9 cellular contexts compared by ENCODE assay signal in the genomic region with DNA sequence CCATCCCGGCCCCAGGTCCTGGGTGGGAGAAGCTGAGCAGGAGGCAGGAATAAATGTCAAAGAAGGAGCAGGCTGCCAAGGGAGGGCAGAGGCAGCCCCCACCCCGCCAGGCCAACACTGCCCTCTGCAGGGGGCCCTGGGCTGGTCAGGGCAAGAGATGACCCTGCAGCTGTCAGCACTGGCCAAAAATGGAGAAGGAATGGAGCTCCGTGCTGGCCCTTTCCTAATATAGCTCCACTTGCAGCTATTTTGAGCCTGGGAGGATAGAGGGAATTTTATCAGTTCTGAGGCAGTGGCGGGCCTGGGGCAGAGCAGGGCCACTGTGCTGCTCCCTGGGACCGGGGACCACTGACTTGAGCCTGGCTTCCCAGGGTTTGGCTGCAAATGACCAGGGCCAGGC. TPM values are rescaled to one million over a fixed set of nuclear protein-coding genes. Genes with fewer than 3 reads are reported as not detected.
DNase-seq lines count a peak whose midpoint lies in the region; ATAC-seq and TF ChIP-seq lines count a peak whose summit lies in the region.
"Had no signal": no experiment of that assay in that cellular context is flagged by ENCODE, and none has a peak within 500 bp of the region (broad histone marks: within the 10 kb centered on the region; RNA-seq: fewer than 3 reads in every experiment).

No MANE protein-coding gene starts in this region.

- H3K27me3 ChIP-seq in OCI-LY3 (ENCODE audit: low read depth, low read length) = peaks cover 6% of the 10 kb centered on the region
- H3K27me3 ChIP-seq in psoas muscle (ENCODE audit: insufficient read depth in 3 of 3, low read length in 2 of 3) = no peaks in the 10 kb centered on the region

- H3K9me3 ChIP-seq in OCI-LY3 (ENCODE audit: insufficient read depth, low read length) (no peaks in the 10 kb centered on the region), psoas muscle (no peaks in the 10 kb centered on the region)

- H3K27ac ChIP-seq in OCI-LY3 (ENCODE audit: low read length) (no peak overlapping the region), psoas muscle (peak overlapping the region; percentile 92)

- 7 to 23% (median 8%) methylated on average over 5 of the region's 5 CpGs for WGBS in psoas muscle, 3 donors

- peak; percentile 74 to 79 (median 78) for ATAC-seq in psoas muscle
- no peak for ATAC-seq in GM21737 (IDR thresholded peaks at IDR 0.05; ENCODE audit: unreplicated experiment)

- no peak overlapping the region for H3K9ac ChIP-seq in OCI-LY3 (ENCODE audit: low read length)

- H3K4me1 ChIP-seq in OCI-LY3 (ENCODE audit: low read length) (0 out of 2 replicates have a peak, but pooled peaks cover 5% of the 10 kb centered on the region), psoas muscle (peaks cover 86% of the 10 kb centered on the region)

- H4K20me1 ChIP-seq in OCI-LY3 (ENCODE audit: insufficient read depth, low read length) = no peaks in the 10 kb centered on the region

- no peaks in the 10 kb centered on the region for H3K79me2 ChIP-seq in OCI-LY3 (ENCODE audit: low read length)

- TF ChIP-seq CTCF in GM10266 (IDR thresholded peaks at IDR 0.05; ENCODE audit: control insufficient read depth, insufficient read depth, low read depth, missing control alignments) = peak; percentile 37
- TF ChIP-seq CTCF in OCI-LY3 (IDR thresholded peaks at IDR 0.05; ENCODE audit: low read depth, low read length) = peak; percentile 35
- TF ChIP-seq CTCF in foreskin fibroblast (IDR thresholded peaks at IDR 0.05; ENCODE audit: low read depth, low read length) = peak; percentile 46
- TF ChIP-seq CTCF in psoas muscle (IDR thresholded peaks at IDR 0.05) = peak; percentile 80

- intact Hi-C loops in psoas muscle (cut with DNase I) = loop anchor here in 1 of 2 donors (2.0 kb wide), 1 partner anchor 42 kb away; no protein-coding TSS in a partner anchor

- H3K4me2 ChIP-seq in OCI-LY3 (ENCODE audit: low read length) = no peak overlapping the region

- H3K4me3 ChIP-seq in OCI-LY3 (ENCODE audit: low read length) = no peak overlapping the region
- H3K4me3 ChIP-seq in foreskin fibroblast (ENCODE audit: low read depth in 1 of 2, low read length in 2 of 2) = no peak overlapping the region
- H3K4me3 ChIP-seq in psoas muscle = no peak overlapping the region

- H3K36me3 ChIP-seq in OCI-LY3 (replicated peaks; ENCODE audit: low read depth, low read length) = no peaks in the 10 kb centered on the region
- H3K36me3 ChIP-seq in psoas muscle (ENCODE audit: insufficient read depth in 1 of 2, low read depth in 1 of 2) = peaks cover 0 to 82% of the 10 kb centered on the region in 2 donors

- DNase-seq in GM10266 (ENCODE audit: extremely low spot score) = no peak
- DNase-seq in foreskin fibroblast = peak in 1 of 2 donors; percentile 28
- peak; percentile 75 to 90 for DNase-seq in psoas muscle
- no peak for DNase-seq in activated CD8-positive, alpha-beta memory T cell treated with anti-CD3 and anti-CD28 coated beads, Interleukin-2, amount 50 U/mL, for 48 hours
- no peak for DNase-seq in GM19240 (ENCODE audit: insufficient read length, low spot score)
- DNase-seq in middle frontal gyrus (ENCODE audit: extremely low spot score, low spot score) = no peak

- no peak overlapping the region for H2AFZ ChIP-seq in OCI-LY3 (ENCODE audit: low read depth, low read length)

RNA-seq across cellular contexts. Expression of gene LDB3, which starts 16.0 kb away (rescaled TPM):
- total RNA-seq in psoas muscle = 1,000 to 10,000 TPM in 1 of 4 donors, 100 to 1,000 TPM in 3; 615 to 2,187 (median 685) TPM
- polyA plus RNA-seq in psoas muscle = 100 to 1,000 TPM; 108 to 518 (median 274) TPM
- total RNA-seq: pulmonary artery endothelial cell had no signal

RNA-seq across cellular contexts. Expression of gene OPN4, which starts 30.0 kb away (rescaled TPM):
- total RNA-seq in psoas muscle = under 1 TPM; 0.12 to 0.49 (median 0.32) TPM
- polyA plus RNA-seq in psoas muscle = under 1 TPM; 0.14 to 0.23 (median 0.23) TPM
- total RNA-seq: pulmonary artery endothelial cell had no signal

Comparison
In these comparisons a context has a peak if more than half of its experiments do, and no peak if none do; other contexts are left out.
1. DNase-seq: peak in psoas muscle (2 of 2); none in GM10266 (single experiment), activated CD8-positive, alpha-beta memory T cell treated with anti-CD3 and anti-CD28 coated beads, Interleukin-2, amount 50 U/mL, for 48 hours (single experiment), GM19240 (single experiment) and middle frontal gyrus (single experiment).
2. Peak in every context shown above with its lines, with median percentiles within 50 percentile points of each other: CTCF ChIP-seq.